ENCODE assay signal across 8 cellular contexts in genomic region chr10:17029581-17030271, GRCh38.
A peak's percentile ranks its signal among the peaks of the same experiment; 100 is the strongest.
DNase-seq lines count a peak whose midpoint lies in the region; ATAC-seq and TF ChIP-seq lines count a peak whose summit lies in the region.

No MANE protein-coding gene starts in this region.

- H3K9me3 ChIP-seq in Peyer's patch (no peaks in the 10 kb centered on the region), trophoblast cell (ENCODE audit: insufficient read depth, low read depth, low read length) (no peaks in the 10 kb centered on the region), tibial artery (no peaks in the 10 kb centered on the region)

- no peak overlapping the region for H3K4ac ChIP-seq in trophoblast cell (ENCODE audit: low read depth, low read length)

- H2BK120ac ChIP-seq in trophoblast cell (ENCODE audit: insufficient read depth, low read length, poor library complexity), result no peak overlapping the region

- no peak overlapping the region for H2AK5ac ChIP-seq in trophoblast cell (ENCODE audit: low read length)

- H3K9me3 Mint-ChIP-seq in activated T-helper 17 cell treated with anti-CD3 and anti-CD28 coated beads, Interleukin-2, amount 50 U/mL, for 72 hours, result no peaks in the 10 kb centered on the region

- no peak for TF ChIP-seq CTCF in Peyer's patch (IDR thresholded peaks at IDR 0.05)
- no peak for TF ChIP-seq CTCF in foreskin fibroblast (IDR thresholded peaks at IDR 0.05; ENCODE audit: low read depth, low read length)
- TF ChIP-seq CTCF in tibial artery (IDR thresholded peaks at IDR 0.05), result no peak

- no peak overlapping the region for H3K9ac ChIP-seq in trophoblast cell (ENCODE audit: low read length)

- H3K27me3 Mint-ChIP-seq in activated T-helper 17 cell treated with anti-CD3 and anti-CD28 coated beads, Interleukin-2, amount 50 U/mL, for 72 hours, result no peaks in the 10 kb centered on the region

- peak overlapping the region; percentile 68 for H2BK12ac ChIP-seq in trophoblast cell (ENCODE audit: low read length)

- H3K36me3 ChIP-seq in Peyer's patch (no peaks in the 10 kb centered on the region), trophoblast cell (ENCODE audit: control insufficient read depth in 1 of 2, insufficient read depth in 2 of 2, low read length in 2 of 2) (no peaks in the 10 kb centered on the region), tibial artery (no peaks in the 10 kb centered on the region)

- H2BK5ac ChIP-seq in trophoblast cell (ENCODE audit: low read depth, low read length, poor library complexity), result peak overlapping the region; percentile 69

- intact Hi-C loops in tibial artery (cut with DNase I; ENCODE audit: low total_unique reads), result no loop called here

- H4K91ac ChIP-seq in trophoblast cell (ENCODE audit: low read depth, low read length), result no peak overlapping the region

- H4K12ac ChIP-seq in trophoblast cell (ENCODE audit: low read depth, low read length), result peak overlapping the region; percentile 46

- peak overlapping the region; percentile 95 for H3K27ac Mint-ChIP-seq in activated T-helper 17 cell treated with anti-CD3 and anti-CD28 coated beads, Interleukin-2, amount 50 U/mL, for 72 hours

- peak overlapping the region; percentile 51 for H4K8ac ChIP-seq in trophoblast cell (ENCODE audit: low read depth, low read length)

- H3K36me3 Mint-ChIP-seq in activated T-helper 17 cell treated with anti-CD3 and anti-CD28 coated beads, Interleukin-2, amount 50 U/mL, for 72 hours (ENCODE audit: low read depth), result peaks cover 16% of the 10 kb centered on the region

- H3K23ac ChIP-seq in trophoblast cell (ENCODE audit: low read length), result no peak overlapping the region

- peaks cover 41% of the 10 kb centered on the region for H3K4me1 Mint-ChIP-seq in activated T-helper 17 cell treated with anti-CD3 and anti-CD28 coated beads, Interleukin-2, amount 50 U/mL, for 72 hours

- WGBS in trophoblast cell (ENCODE audit: extremely low coverage, insufficient coverage, insufficient read length), result no CpG with 5 or more reads among the region's 9 CpGs

- H3K27me3 ChIP-seq in Peyer's patch (no peaks in the 10 kb centered on the region), trophoblast cell (ENCODE audit: insufficient read depth, low read length) (no peaks in the 10 kb centered on the region), tibial artery (no peaks in the 10 kb centered on the region)

- ATAC-seq in GM18511 (IDR thresholded peaks at IDR 0.05; ENCODE audit: unreplicated experiment) (peak; percentile 38), GM21786 (IDR thresholded peaks at IDR 0.05; ENCODE audit: unreplicated experiment) (no peak)
- peak; percentile 25 for ATAC-seq in activated T-helper 17 cell treated with anti-CD3 and anti-CD28 coated beads, Interleukin-2, amount 50 U/mL, for 72 hours (replicated peaks)

- no peak for TF ChIP-seq POLR2A in Peyer's patch (IDR thresholded peaks at IDR 0.05)

- no peak overlapping the region for H3K4me2 ChIP-seq in trophoblast cell (ENCODE audit: low read length)

- peak in 2 of 3 donors; percentile 61 to 86 for DNase-seq in Peyer's patch
- peak; percentile 89 to 93 for DNase-seq in foreskin fibroblast
- peak; percentile 25 to 59 for DNase-seq in trophoblast cell
- peak; percentile 78 for DNase-seq in tibial artery
- DNase-seq in NCI-H2081 treated with DMSO at 0.1 percent for 48 hours (lab: John Stamatoyannopoulos, UW), result no peak

- H3K4me1 ChIP-seq in Peyer's patch (peaks cover 0 to 23% (median 11%) of the 10 kb centered on the region in 4 donors), trophoblast cell (ENCODE audit: control insufficient read depth in 1 of 2, insufficient read depth in 2 of 2, low read length in 2 of 2) (peaks cover 8 to 9% of the 10 kb centered on the region in 2 experiments), tibial artery (peaks cover 0 to 36% (median 5%) of the 10 kb centered on the region in 4 donors)

- peak overlapping the region; percentile 75 for H3K4me3 Mint-ChIP-seq in activated T-helper 17 cell treated with anti-CD3 and anti-CD28 coated beads, Interleukin-2, amount 50 U/mL, for 72 hours

- H3K4me3 ChIP-seq in Peyer's patch (peak overlapping the region in 3 of 4 donors; percentile 4 to 16 (median 10)), foreskin fibroblast (ENCODE audit: low read depth in 1 of 2, low read length in 2 of 2) (no peak overlapping the region), trophoblast cell (ENCODE audit: low read depth, low read length) (no peak overlapping the region), tibial artery (peak overlapping the region in 1 of 2 donors; percentile 14)

- H3K79me1 ChIP-seq in trophoblast cell (ENCODE audit: low read length), result peaks cover 2% of the 10 kb centered on the region

- peak overlapping the region; percentile 53 for H3K14ac ChIP-seq in trophoblast cell (ENCODE audit: low read length)

- H2AFZ ChIP-seq in trophoblast cell (ENCODE audit: insufficient read depth, low read length, poor library complexity), result peak overlapping the region; percentile 54

- H3K18ac ChIP-seq in trophoblast cell (ENCODE audit: low read length), result no peak overlapping the region

- peak overlapping the region; percentile 34 to 79 (median 63) for H3K27ac ChIP-seq in Peyer's patch
- peak overlapping the region; percentile 42 for H3K27ac ChIP-seq in trophoblast cell (ENCODE audit: low read depth, low read length)
- H3K27ac ChIP-seq in tibial artery, result no peak overlapping the region

- H3K79me2 ChIP-seq in trophoblast cell (ENCODE audit: control insufficient read depth, insufficient read depth, low read length, poor library complexity), result no peaks in the 10 kb centered on the region

Comparison
In these comparisons a context has a peak if more than half of its experiments do, and no peak if none do; other contexts are left out.
1. H3K27ac ChIP-seq: peak in Peyer's patch (4 of 4) and trophoblast cell (single experiment); none in tibial artery (0 of 2).
2. H3K4me3 ChIP-seq: peak in Peyer's patch (3 of 4); none in foreskin fibroblast (0 of 2) and trophoblast cell (single experiment).